In the genomic region with DNA sequence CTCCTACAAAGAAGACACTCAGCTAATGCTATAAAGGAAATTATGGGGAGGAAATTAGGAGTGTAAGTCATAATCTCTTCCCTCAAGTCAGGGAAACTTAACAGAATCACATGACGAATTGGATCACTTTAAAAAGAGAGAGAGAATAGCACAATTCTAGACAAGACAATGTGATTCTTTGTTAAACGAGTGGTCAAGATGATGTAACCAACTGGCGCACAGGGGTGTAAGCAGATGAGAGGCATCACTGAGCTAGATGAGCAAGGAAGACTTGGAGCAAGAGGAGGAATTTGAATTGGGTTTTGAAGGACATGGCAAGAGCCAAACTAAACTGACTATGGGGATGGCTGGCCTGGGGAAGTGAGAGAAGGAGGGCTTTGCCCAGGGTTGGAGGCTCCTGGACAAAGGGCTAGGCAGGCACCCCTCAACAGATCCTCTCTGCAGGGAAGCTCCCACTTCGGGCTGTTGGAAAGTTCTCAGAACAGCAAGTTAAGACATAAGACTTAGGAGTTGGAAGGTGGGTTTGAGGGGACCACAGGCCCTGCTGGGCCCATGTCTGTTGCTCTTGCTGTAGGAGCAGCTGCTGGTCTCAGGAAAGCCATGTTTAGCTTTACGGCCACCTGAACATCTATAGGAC, we compare ENCODE assay signal across 31 cellular contexts.
DNase-seq lines count a peak whose midpoint lies in the region; ATAC-seq and TF ChIP-seq lines count a peak whose summit lies in the region.
"Had no signal": no experiment of that assay in that cellular context is flagged by ENCODE, and none has a peak within 500 bp of the region (broad histone marks: within the 10 kb centered on the region; RNA-seq: fewer than 3 reads in every experiment).

No MANE protein-coding gene starts in this region.

- no peaks in the 10 kb centered on the region for H3K9me3 ChIP-seq in mammary epithelial cell (replicated peaks; ENCODE audit: insufficient read depth, low read length)
- peaks cover 6% of the 10 kb centered on the region for H3K9me3 ChIP-seq in endodermal cell (ENCODE audit: control insufficient read depth, low read length)
- H3K9me3 ChIP-seq: right lobe of liver, transverse colon had no signal

- no peak for TF ChIP-seq CTCF in mammary epithelial cell (conservative IDR thresholded peaks at IDR 0.05 in 1 of 2, IDR thresholded peaks at IDR 0.05 in 1 of 2; ENCODE audit: extremely low read depth in 1 of 2, insufficient read depth in 1 of 2, low read depth in 1 of 2, low read length in 2 of 2)
- no peak for TF ChIP-seq CTCF in MCF 10A (IDR thresholded peaks at IDR 0.05; ENCODE audit: unreplicated experiment)
- TF ChIP-seq CTCF in endodermal cell (conservative IDR thresholded peaks at IDR 0.05), result no peak

- H3K9me3 Mint-ChIP-seq in MCF 10A (ENCODE audit: unreplicated experiment), result peaks cover 20% of the 10 kb centered on the region
- H3K9me3 Mint-ChIP-seq in endodermal cell, result peaks cover 13% of the 10 kb centered on the region
- H3K9me3 Mint-ChIP-seq: activated naive CD4-positive, alpha-beta T cell treated with anti-CD3 and anti-CD28 coated beads, Interleukin-2, amount 50 U/mL, for 24 hours; activated T-helper 2 cell treated with anti-CD3 and anti-CD28 coated beads, Interferon-gamma antibody, Interleukin-2, Interleukin-4, amounts not matched to agents 10 μg/mL and 5 μg/mL and 100 μg/mL, durations not matched to agents 14 hours and 24 hours and 36 hours had no signal

- WGBS in mammary epithelial cell (ENCODE audit: low coverage, missing lambda C conversion rate), result 18% methylated on average over 5 of the region's 5 CpGs
- WGBS in endodermal cell (ENCODE audit: insufficient coverage in 1 of 2, insufficient read length in 1 of 2), 2 experiments, result 83 to 90% methylated on average over 2 to 5 of the region's 5 CpGs

- H3K79me2 ChIP-seq in mammary epithelial cell (ENCODE audit: insufficient read depth, low read length), result no peaks in the 10 kb centered on the region
- H3K79me2 ChIP-seq: parathyroid adenoma had no signal

- H3K4me3 ChIP-seq in mammary epithelial cell (replicated peaks in 1 of 3; ENCODE audit: insufficient read depth in 1 of 3, low read depth in 2 of 3, low read length in 3 of 3), result no peak overlapping the region
- no peak overlapping the region for H3K4me3 ChIP-seq in endodermal cell (ENCODE audit: low read length)
- H3K4me3 ChIP-seq: heart right ventricle, lung, PC-9, right lobe of liver, stomach, transverse colon had no signal

- H2AFZ ChIP-seq in mammary epithelial cell (ENCODE audit: low read depth, low read length), result no peak overlapping the region
- H2AFZ ChIP-seq: parathyroid adenoma, PC-9 had no signal

- dilution Hi-C loops in mammary epithelial cell (cut with HindIII; ENCODE audit: low sequenced_read_pairs), result loop anchor here (5.0 kb wide), 1 partner anchor 34 kb away; no protein-coding TSS in a partner anchor

- in situ Hi-C loops in mammary epithelial cell (cut with MboI; ENCODE audit: low sequenced_read_pairs in 2 of 2), result no loop called here

- intact Hi-C loops in mammary epithelial cell (cut with micrococcal nuclease) (no loop called here), MCF 10A (cut with micrococcal nuclease) (no loop called here)

- H3K4me3 Mint-ChIP-seq in MCF 10A (ENCODE audit: unreplicated experiment) (no peak overlapping the region), endodermal cell (no peak overlapping the region)
- H3K4me3 Mint-ChIP-seq: activated CD4-positive, alpha-beta memory T cell treated with anti-CD3 and anti-CD28 coated beads for 36 hours; activated naive CD4-positive, alpha-beta T cell treated with anti-CD3 and anti-CD28 coated beads, Interleukin-2, amount 50 U/mL, for 24 hours; CD14-positive monocyte had no signal

- H3K27ac ChIP-seq in mammary epithelial cell (ENCODE audit: insufficient read depth, low read depth, low read length) (no peak overlapping the region), endodermal cell (ENCODE audit: low read depth, low read length) (no peak overlapping the region)
- H3K27ac ChIP-seq: brain microvascular endothelial cell, heart right ventricle, parathyroid adenoma, PC-9, right lobe of liver, stomach, transverse colon had no signal

- H3K36me3 ChIP-seq in mammary epithelial cell (ENCODE audit: insufficient read depth, low read length) (no peaks in the 10 kb centered on the region), endodermal cell (ENCODE audit: control insufficient read depth, insufficient read depth, low read length) (no peaks in the 10 kb centered on the region)
- H3K36me3 ChIP-seq: brain microvascular endothelial cell, heart right ventricle, right lobe of liver, stomach, transverse colon had no signal

- no peak overlapping the region for H3K9ac ChIP-seq in mammary epithelial cell (ENCODE audit: insufficient read depth, low read length)
- no peak overlapping the region for H3K9ac ChIP-seq in endodermal cell (ENCODE audit: extremely low read depth, low read length, poor library complexity, severe bottlenecking)
- H3K9ac ChIP-seq: parathyroid adenoma, SK-N-SH had no signal

- POLR2A ChIA-PET in MCF 10A (lab: Yijun Ruan, JAX), result no interaction called here

- H3K4me1 ChIP-seq in mammary epithelial cell (ENCODE audit: insufficient read depth, low read length), result no peaks in the 10 kb centered on the region
- no peaks in the 10 kb centered on the region for H3K4me1 ChIP-seq in endodermal cell (ENCODE audit: control insufficient read depth, insufficient read depth, low read length)
- H3K4me1 ChIP-seq: heart right ventricle, parathyroid adenoma, right lobe of liver, stomach, transverse colon had no signal

- CTCF ChIA-PET in mammary epithelial cell (lab: Charles Lee; ENCODE audit: low non-redundant PET), result no interaction called here
- CTCF ChIA-PET in MCF 10A (lab: Yijun Ruan, JAX), result no interaction called here

- DNase-seq in mammary epithelial cell (peak; percentile 5), MCF 10A (ENCODE audit: unreplicated experiment) (no peak), hippocampal formation (lab: John Stamatoyannopoulos, UW) (peak; percentile 25 to 70), pons (ENCODE audit: low spot score) (peak; percentile 96), NCI-H1092 treated with DMSO at 0.1 percent for 48 hours (lab: John Stamatoyannopoulos, UW) (no peak), endodermal cell (no peak)
- DNase-seq: amniotic stem cell; brain microvascular endothelial cell; Calu3; DMS79 treated with DMSO at 0.1 percent for 48 hours; effector CD4-positive, alpha-beta T cell; GDM1; heart right ventricle; IMR-90; kidney glomerular epithelial cell; NCI-H2107; NCI-H345; PC-9; right lobe of liver; SK-N-SH; stimulated activated CD4-positive, alpha-beta T cell treated with anti-CD3 and anti-CD28 coated beads, Interleukin-2, amount 100 ng/mL, for 48 hours; stomach; transverse colon had no signal

- H3K4me1 Mint-ChIP-seq in MCF 10A (ENCODE audit: insufficient read depth, unreplicated experiment) (no peaks in the 10 kb centered on the region), endodermal cell (no peaks in the 10 kb centered on the region)
- H3K4me1 Mint-ChIP-seq: activated naive CD4-positive, alpha-beta T cell treated with anti-CD3 and anti-CD28 coated beads, Interleukin-2, amount 50 U/mL, for 24 hours; CD14-positive monocyte had no signal

- BruUV-seq in mammary epithelial cell (replicated peaks; lab: Mats Ljungman, UMichigan), result no TSS peak
- BruUV-seq in MCF 10A (replicated peaks; lab: Mats Ljungman, UMichigan), result no TSS peak

- H3K27me3 ChIP-seq in mammary epithelial cell (ENCODE audit: insufficient read depth, low read length) (no peaks in the 10 kb centered on the region), endodermal cell (ENCODE audit: control insufficient read depth, insufficient read depth, low read length, poor library complexity, severe bottlenecking) (no peaks in the 10 kb centered on the region)
- H3K27me3 ChIP-seq: brain microvascular endothelial cell, right lobe of liver, transverse colon had no signal

- H3K27me3 Mint-ChIP-seq in MCF 10A (ENCODE audit: insufficient read depth, unreplicated experiment), result no peaks in the 10 kb centered on the region
- H3K27me3 Mint-ChIP-seq in endodermal cell (ENCODE audit: insufficient read depth), result peaks cover 6% of the 10 kb centered on the region

- no peak overlapping the region for H3K4me2 ChIP-seq in mammary epithelial cell (ENCODE audit: insufficient read depth, low read depth, low read length)
- H3K4me2 ChIP-seq: PC-9, SK-N-SH had no signal

- ATAC-seq in HG03095 (IDR thresholded peaks at IDR 0.05; ENCODE audit: unreplicated experiment), result no peak
- ATAC-seq in HG03565 (IDR thresholded peaks at IDR 0.05; ENCODE audit: unreplicated experiment), result no peak
- ATAC-seq: heart right ventricle, right lobe of liver had no signal

- H4K20me1 ChIP-seq in mammary epithelial cell (ENCODE audit: insufficient read depth, low read length), result no peaks in the 10 kb centered on the region

- H3K36me3 Mint-ChIP-seq in MCF 10A (ENCODE audit: insufficient read depth, unreplicated experiment) (no peaks in the 10 kb centered on the region), endodermal cell (ENCODE audit: low read depth) (no peaks in the 10 kb centered on the region)
- H3K36me3 Mint-ChIP-seq: activated CD4-positive, alpha-beta memory T cell treated with anti-CD3 and anti-CD28 coated beads for 36 hours; activated naive CD4-positive, alpha-beta T cell treated with anti-CD3 and anti-CD28 coated beads, Interleukin-2, amount 50 U/mL, for 24 hours; CD14-positive monocyte had no signal

- no peak overlapping the region for H3K27ac Mint-ChIP-seq in MCF 10A (ENCODE audit: low read depth, unreplicated experiment)
- H3K27ac Mint-ChIP-seq in endodermal cell, result no peak overlapping the region
- H3K27ac Mint-ChIP-seq: activated CD4-positive, alpha-beta memory T cell treated with anti-CD3 and anti-CD28 coated beads for 36 hours; activated naive CD4-positive, alpha-beta T cell treated with anti-CD3 and anti-CD28 coated beads, Interleukin-2, amount 50 U/mL, for 24 hours; activated T-helper 2 cell treated with anti-CD3 and anti-CD28 coated beads, Interferon-gamma antibody, Interleukin-2, Interleukin-4, amounts not matched to agents 10 μg/mL and 5 μg/mL and 100 μg/mL, durations not matched to agents 14 hours and 24 hours and 36 hours had no signal

Comparison
In these comparisons a context has a peak if more than half of its experiments do, and no peak if none do; other contexts are left out.
1. DNase-seq: peak in mammary epithelial cell (single experiment), hippocampal formation (2 of 2) and pons (single experiment); none in MCF 10A (single experiment), NCI-H1092 treated with DMSO at 0.1 percent for 48 hours (single experiment) and endodermal cell (single experiment).